In genomic region chr4:7042697-7043464, GRCh38 we compare ENCODE assay signal across 8 cellular contexts. TPM values are rescaled to one million over a fixed set of nuclear protein-coding genes. Genes with fewer than 3 reads are reported as not detected.
DNase-seq lines count a peak whose midpoint lies in the region; TF ChIP-seq lines count a peak whose summit lies in the region.

TSS of gene TADA2B (plus strand) at chr4:7043372. CDS start at chr4:7043580, 208 bp downstream.

- no peaks in the 10 kb centered on the region for H3K27me3 ChIP-seq in effector memory CD4-positive, alpha-beta T cell (replicated peaks; ENCODE audit: control insufficient read depth, insufficient read depth, low read length, poor library complexity, severe bottlenecking)

- peak within 1 kb of the TSS; percentile 90 for H3K4me3 ChIP-seq in effector memory CD4-positive, alpha-beta T cell (ENCODE audit: insufficient read depth, low read depth, low read length, poor library complexity, severe bottlenecking)

- H3K4me1 ChIP-seq in effector memory CD4-positive, alpha-beta T cell (ENCODE audit: control insufficient read depth, insufficient read depth, low read length, poor library complexity, severe bottlenecking) = peaks cover 40% of the 10 kb centered on the region

- no peak for TF ChIP-seq CTCF in GM20000 (IDR thresholded peaks at IDR 0.05; ENCODE audit: extremely low read depth, missing control alignments)

- peak within 1 kb of the TSS; percentile 67 for H3K27ac ChIP-seq in effector memory CD4-positive, alpha-beta T cell (ENCODE audit: insufficient read depth, low read length, poor library complexity, severe bottlenecking)

- H3K9me3 ChIP-seq in effector memory CD4-positive, alpha-beta T cell (ENCODE audit: control insufficient read depth, low read length) = no peaks in the 10 kb centered on the region

- POLR2A ChIA-PET in activated CD8-positive, alpha-beta memory T cell treated with anti-CD3 and anti-CD28 coated beads for 36 hours (lab: Charles Lee) = interaction anchor here (0.6 to 4.9 kb wide), 5 partner anchors 15 to 1056 kb away, joined by 4 to 55 read pairs (median 7); partner anchors contain the start of gene GRPEL1

- peaks cover 6% of the 10 kb centered on the region for H3K36me3 ChIP-seq in effector memory CD4-positive, alpha-beta T cell (ENCODE audit: control insufficient read depth, insufficient read depth, low read length)

- CTCF ChIA-PET in activated CD8-positive, alpha-beta memory T cell treated with anti-CD3 and anti-CD28 coated beads for 36 hours (lab: Charles Lee) = interaction anchor here (0.7 to 5.5 kb wide), 11 partner anchors 9 to 143 kb away, joined by 3 to 76 read pairs (median 4); partner anchors contain the start of genes GRPEL1 and TBC1D14

- DNase-seq in COLO829 (ENCODE audit: low spot score) = peak; percentile 96
- peak; percentile 100 for DNase-seq in GM20000 (ENCODE audit: low spot score)
- DNase-seq in HT-29 (ENCODE audit: low spot score) = peak; percentile 98
- peak; percentile 86 for DNase-seq in NK-92 treated with Interleukin-12 subunit alpha and Interleukin-12 subunit beta, amount 100 ng/mL, for 24 hours (lab: John Stamatoyannopoulos, UW)
- DNase-seq in effector memory CD4-positive, alpha-beta T cell = peak; percentile 88 to 91 (median 91)
- peak; percentile 99 for DNase-seq in medulla oblongata (ENCODE audit: extremely low spot score)
- DNase-seq in stimulated activated CD8-positive, alpha-beta memory T cell treated with anti-CD3 and anti-CD28 coated beads, Interleukin-12 subunit alpha, Interleukin-12 subunit beta, amount 100 ng/mL, for 1 hour (ENCODE audit: low read depth) = peak; percentile 83

RNA-seq across cellular contexts. Expression of gene TADA2B, which starts in this region (rescaled TPM):
- total RNA-seq in HT-29 (2014; rRNA removed; shearing (Covaris generic)) = 13.1 and 14.2 TPM in 2 replicates
- total RNA-seq in activated CD8-positive, alpha-beta memory T cell treated with anti-CD3 and anti-CD28 coated beads for 36 hours = 10 to 100 TPM; 13.7 to 14.0 TPM

Comparison
In these comparisons a context has a peak if more than half of its experiments do, and no peak if none do; other contexts are left out.
1. Peak in every context shown above with its lines: DNase-seq, H3K4me3 ChIP-seq and H3K27ac ChIP-seq.